Comparison of ENCODE assay signal across 8 cellular contexts in genomic region chr15:82849556-82850241, GRCh38. TPM values are rescaled to one million over a fixed set of nuclear protein-coding genes. Genes with fewer than 3 reads are reported as not detected.
A peak's percentile ranks its signal among the peaks of the same experiment; 100 is the strongest.
DNase-seq lines count a peak whose midpoint lies in the region; ATAC-seq and TF ChIP-seq lines count a peak whose summit lies in the region.

No MANE protein-coding gene starts in this region.

- peaks cover 0 to 4% (median 0%) of the 10 kb centered on the region in 7 donors for H3K9me3 Mint-ChIP-seq in naive B cell

- TF ChIP-seq CTCF in fibroblast of pulmonary artery (IDR thresholded peaks at IDR 0.05; ENCODE audit: low read length, missing control alignments) (peak; percentile 81), suprapubic skin (IDR thresholded peaks at IDR 0.05) (peak; percentile 54 to 64)

- DNase-seq in DMS 273 (lab: John Stamatoyannopoulos, UW; ENCODE audit: unreplicated experiment) (peak; percentile 84), HEK293T (ENCODE audit: extremely low spot score) (peak; percentile 85), NCI-H524 treated with DMSO at 0.1 percent for 48 hours (lab: John Stamatoyannopoulos, UW) (peak; percentile 38), fibroblast of pulmonary artery (ENCODE audit: low read depth) (peak; percentile 87), naive B cell (peak; percentile 48), suprapubic skin (ENCODE audit: low spot score in 2 of 2) (peak in 1 of 2 donors; percentile 82)
- peak; percentile 33 for DNase-seq in activated CD8-positive, alpha-beta memory T cell treated with anti-CD3 and anti-CD28 coated beads, Interleukin-2, amount 50 U/mL, for 4 hours
- DNase-seq in effector CD8-positive, alpha-beta T cell (lab: John Stamatoyannopoulos, UW) = no peak

- WGBS in suprapubic skin = 15% methylated on average over 20 of the region's 20 CpGs

- no peaks in the 10 kb centered on the region for H3K36me3 Mint-ChIP-seq in naive B cell

- peak overlapping the region; percentile 43 for H3K27ac ChIP-seq in suprapubic skin

- ATAC-seq in naive B cell (ENCODE audit: low read depth in 2 of 2) = peak; percentile 10 to 32

- TF ChIP-seq POLR2A in suprapubic skin (IDR thresholded peaks at IDR 0.05) = no peak

- no peaks in the 10 kb centered on the region for H3K27me3 ChIP-seq in suprapubic skin

- H3K4me1 Mint-ChIP-seq in naive B cell = peaks cover 21 to 32% (median 32%) of the 10 kb centered on the region in 3 donors

- CTCF ChIA-PET in HEK293T (lab: Yijun Ruan, JAX) = interaction anchor here (0.6 to 1.7 kb wide), 14 partner anchors 9 to 273 kb away, joined by 3 to 9 read pairs (median 4); partner anchors contain the start of gene C15orf40

- no peaks in the 10 kb centered on the region for H3K36me3 ChIP-seq in suprapubic skin

- H3K4me1 ChIP-seq in suprapubic skin = peaks cover 17% of the 10 kb centered on the region

- H3K4me3 ChIP-seq in fibroblast of pulmonary artery (replicated peaks; ENCODE audit: low read depth, low read length) (no peak overlapping the region), suprapubic skin (no peak overlapping the region)

- no peak for TF ChIP-seq EP300 in suprapubic skin (IDR thresholded peaks at IDR 0.05)

- POLR2A ChIA-PET in HEK293T (lab: Yijun Ruan, JAX) = interaction anchor here (0.6 to 1.0 kb wide), 3 partner anchors 132 to 154 kb away, joined by 3 read pairs; partner anchors contain the start of gene RAMAC

- H3K9me3 ChIP-seq in suprapubic skin = no peaks in the 10 kb centered on the region

- peak overlapping the region in 4 of 8 donors; percentile 2 to 65 (median 25) for H3K4me3 Mint-ChIP-seq in naive B cell

- H3K27me3 Mint-ChIP-seq in naive B cell = no peaks in the 10 kb centered on the region

- peak overlapping the region in 2 of 6 donors; percentile 48 to 57 for H3K27ac Mint-ChIP-seq in naive B cell

TF ChIP-seq in HEK293T, 16 proteins besides CTCF, POLR2A, EP300 and RAD21:
- TF ChIP-seq FOXA1 (IDR thresholded peaks at IDR 0.05) (no peak), PKNOX1 (IDR thresholded peaks at IDR 0.05) (peak; percentile 93)
TF ChIP-seq in HEK293T: peak in this region for 1.

RNA-seq across cellular contexts. Expression of gene WHAMM, which starts 40.3 kb away (rescaled TPM):
- 1 to 10 TPM; 2.2 to 7.3 (median 5.1) TPM for polyA plus RNA-seq in naive B cell (ENCODE audit: low read depth in 6 of 6)
- 10 to 100 TPM in 3 of 4 donors, 1 to 10 TPM in 1; 8.1 to 15.9 (median 10.4) TPM for total RNA-seq in suprapubic skin

RNA-seq across cellular contexts. Expression of gene FSD2, which starts 43.8 kb away (rescaled TPM):
- under 1 TPM in 1 of 6 donors, not detected in 5; 0.05 TPM for polyA plus RNA-seq in naive B cell (ENCODE audit: low read depth in 6 of 6)
- under 1 TPM in 1 of 4 donors, not detected in 3; 0.40 TPM for total RNA-seq in suprapubic skin
